In the genomic region with DNA sequence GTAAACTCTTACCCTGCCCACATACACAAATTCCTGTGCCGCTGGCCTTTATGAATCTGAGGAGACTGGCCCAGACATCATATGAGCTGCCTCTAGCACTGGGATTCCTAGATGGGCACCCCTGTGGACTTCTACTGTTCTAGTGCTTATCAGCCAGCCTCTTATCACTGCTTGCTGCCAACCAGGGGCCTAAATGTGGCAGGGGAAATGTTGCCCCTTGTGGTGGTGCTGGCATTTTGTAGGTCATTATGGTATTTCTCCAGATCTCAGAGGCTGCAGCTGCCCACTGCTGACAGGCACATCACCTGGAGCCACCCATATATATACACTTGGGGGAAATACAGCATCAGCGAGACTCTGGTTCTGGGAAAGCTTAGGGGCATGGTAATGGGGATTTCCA, we compare ENCODE assay signal across 10 cellular contexts. TPM values are rescaled to one million over a fixed set of nuclear protein-coding genes. Genes with fewer than 3 reads are reported as not detected.
DNase-seq lines count a peak whose midpoint lies in the region; ATAC-seq and TF ChIP-seq lines count a peak whose summit lies in the region.
"Had no signal": no experiment of that assay in that cellular context is flagged by ENCODE, and none has a peak within 500 bp of the region (broad histone marks: within the 10 kb centered on the region; RNA-seq: fewer than 3 reads in every experiment).

No MANE protein-coding gene starts in this region.

- H3K4me1 ChIP-seq in Panc1 (ENCODE audit: control insufficient read depth, insufficient read depth, low read length) = peaks cover 6% of the 10 kb centered on the region; the same call in 1 of the 2 replicates

- peak; percentile 49 for TF ChIP-seq CTCF in GM12874 (IDR thresholded peaks at IDR 0.05; ENCODE audit: insufficient read depth, low read depth, low read length)
- peak; percentile 68 for TF ChIP-seq CTCF in Panc1 (IDR thresholded peaks at IDR 0.05)
- TF ChIP-seq CTCF in CD4-positive, alpha-beta T cell (IDR thresholded peaks at IDR 0.05) = no peak

- peaks cover 9% of the 10 kb centered on the region for H3K36me3 Mint-ChIP-seq in stimulated activated memory B cell treated with anti-CD40 and anti-IgM and Interleukin-4, amounts not matched to agents 10 μg/mL and 1 μg/mL and 100 μg/mL, for 72 hours
- H3K36me3 Mint-ChIP-seq in CD4-positive, alpha-beta T cell (ENCODE audit: low read depth) = peaks cover 19% of the 10 kb centered on the region

- no peaks in the 10 kb centered on the region for H3K9me3 Mint-ChIP-seq in stimulated activated memory B cell treated with anti-CD40 and anti-IgM and Interleukin-4, amounts not matched to agents 10 μg/mL and 1 μg/mL and 100 μg/mL, for 72 hours
- no peaks in the 10 kb centered on the region for H3K9me3 Mint-ChIP-seq in CD4-positive, alpha-beta T cell

- H3K27ac ChIP-seq in Panc1 (ENCODE audit: low read length) = no peak overlapping the region
- H3K27ac ChIP-seq in CD4-positive, alpha-beta T cell (ENCODE audit: low read depth, low read length) = no peak overlapping the region
- H3K27ac ChIP-seq: upper lobe of left lung had no signal

- no peaks in the 10 kb centered on the region for H3K9me3 ChIP-seq in Panc1 (ENCODE audit: control insufficient read depth, insufficient read depth, low read depth, low read length)
- H3K9me3 ChIP-seq in CD4-positive, alpha-beta T cell (ENCODE audit: control insufficient read depth, low read length) = no peaks in the 10 kb centered on the region
- H3K9me3 ChIP-seq: upper lobe of left lung had no signal

- H3K36me3 ChIP-seq in Panc1 (ENCODE audit: control insufficient read depth, insufficient read depth, low read length) = no peaks in the 10 kb centered on the region

- CTCF ChIA-PET in Panc1 (lab: Charles Lee) = no interaction called here
- CTCF ChIA-PET in CD4-positive, alpha-beta T cell (lab: Charles Lee) = interaction anchor here (1.4 kb wide), 1 partner anchor 99 kb away, joined by 4 read pairs; no protein-coding TSS in a partner anchor

- in situ Hi-C loops in ACHN (cut with HindIII; ENCODE audit: low pct_ligation_motif_present, low pct_unique_long_range_greater_than_20kb, low sequenced_read_pairs) (no loop called here), Panc1 (cut with HindIII; ENCODE audit: low pct_unique_long_range_greater_than_20kb, low sequenced_read_pairs) (no loop called here)

- no peak overlapping the region for H3K27ac Mint-ChIP-seq in stimulated activated memory B cell treated with anti-CD40 and anti-IgM and Interleukin-4, amounts not matched to agents 10 μg/mL and 1 μg/mL and 100 μg/mL, for 72 hours
- no peak overlapping the region for H3K27ac Mint-ChIP-seq in CD4-positive, alpha-beta T cell

- ATAC-seq in Panc1 = peak; percentile 79
- peak; percentile 55 for ATAC-seq in left ventricle myocardium superior
- ATAC-seq in stimulated activated memory B cell treated with anti-CD40 and anti-IgM and Interleukin-4, amounts not matched to agents 10 μg/mL and 1 μg/mL and 100 μg/mL, for 72 hours = no peak
- ATAC-seq in GM21825 (IDR thresholded peaks at IDR 0.05; ENCODE audit: unreplicated experiment) = no peak
- ATAC-seq in CD4-positive, alpha-beta T cell (ENCODE audit: poor library complexity) = no peak

- intact Hi-C loops in Panc1 (cut with micrococcal nuclease; ENCODE audit: unreplicated experiment) = no loop called here
- intact Hi-C loops in left ventricle myocardium superior (cut with micrococcal nuclease) = loop anchor here (10.0 kb wide), 1 partner anchor 107 kb away; the partner anchor contains the start of gene CFAP43
- intact Hi-C loops in CD4-positive, alpha-beta T cell (cut with DNase I, micrococcal nuclease) = loop anchor here in 1 of 2 experiments (10.0 kb wide), 1 partner anchor 933 kb away; the partner anchor contains the start of gene NT5C2

- no peaks in the 10 kb centered on the region for H3K27me3 ChIP-seq in Panc1 (ENCODE audit: control insufficient read depth, insufficient read depth, low read length)
- H3K27me3 ChIP-seq in CD4-positive, alpha-beta T cell (ENCODE audit: control insufficient read depth, insufficient read depth, low read length) = no peaks in the 10 kb centered on the region
- H3K27me3 ChIP-seq: upper lobe of left lung had no signal

- POLR2A ChIA-PET in Panc1 (lab: Charles Lee) = interaction anchor here (0.6 to 0.9 kb wide), 2 partner anchors 105 to 279 kb away, joined by 3 to 4 read pairs; partner anchors contain the start of gene CFAP43
- POLR2A ChIA-PET in CD4-positive, alpha-beta T cell (lab: Charles Lee) = no interaction called here

- BruUV-seq in Panc1 (replicated peaks; lab: Mats Ljungman, UMichigan) = no TSS peak

- peaks cover 11% of the 10 kb centered on the region for H3K4me1 Mint-ChIP-seq in stimulated activated memory B cell treated with anti-CD40 and anti-IgM and Interleukin-4, amounts not matched to agents 10 μg/mL and 1 μg/mL and 100 μg/mL, for 72 hours
- peaks cover 18% of the 10 kb centered on the region for H3K4me1 Mint-ChIP-seq in CD4-positive, alpha-beta T cell (ENCODE audit: low read depth)

- peak; percentile 54 for DNase-seq in ACHN
- DNase-seq in Panc1 (ENCODE audit: low read depth, low spot score) = no peak
- DNase-seq in left ventricle myocardium superior = no peak
- DNase-seq in ureter (ENCODE audit: low spot score) = no peak
- DNase-seq in CD4-positive, alpha-beta T cell = no peak
- DNase-seq: upper lobe of left lung had no signal

- H3K4me3 Mint-ChIP-seq in stimulated activated memory B cell treated with anti-CD40 and anti-IgM and Interleukin-4, amounts not matched to agents 10 μg/mL and 1 μg/mL and 100 μg/mL, for 72 hours = no peak overlapping the region
- H3K4me3 Mint-ChIP-seq in CD4-positive, alpha-beta T cell = no peak overlapping the region

- H3K4me3 ChIP-seq in Panc1 (ENCODE audit: low read depth in 2 of 2, low read length in 2 of 2) = no peak overlapping the region
- H3K4me3 ChIP-seq: lung, upper lobe of left lung had no signal

- peaks cover 3% of the 10 kb centered on the region for H3K27me3 Mint-ChIP-seq in stimulated activated memory B cell treated with anti-CD40 and anti-IgM and Interleukin-4, amounts not matched to agents 10 μg/mL and 1 μg/mL and 100 μg/mL, for 72 hours
- H3K27me3 Mint-ChIP-seq in CD4-positive, alpha-beta T cell = no peaks in the 10 kb centered on the region

RNA-seq across cellular contexts. Expression of gene SFR1, which starts 5.4 kb away (rescaled TPM):
- total RNA-seq in Panc1 (2021; ENCODE audit: unreplicated experiment) (8.4 TPM), left ventricle myocardium superior (5.2 TPM), ureter (8.4 TPM)
- polyA plus RNA-seq in Panc1 (2012; ENCODE audit: insufficient read length) = 3.4 TPM
- 1 to 10 TPM; 7.2 to 7.7 TPM for total RNA-seq in CD4-positive, alpha-beta T cell

RNA-seq across cellular contexts. Expression of gene COL17A1, which starts 41.7 kb away (rescaled TPM):
- total RNA-seq in Panc1 (2021; ENCODE audit: unreplicated experiment) (0.26 TPM), left ventricle myocardium superior (0.32 TPM), ureter (18.5 TPM)
- polyA plus RNA-seq in Panc1 (2012; ENCODE audit: insufficient read length) = 0.21 TPM
- not detected for total RNA-seq in CD4-positive, alpha-beta T cell

Comparison
In these comparisons a context has a peak if more than half of its experiments do, and no peak if none do; other contexts are left out.
1. ATAC-seq: peak in Panc1 (single experiment) and left ventricle myocardium superior (single experiment); none in stimulated activated memory B cell treated with anti-CD40 and anti-IgM and Interleukin-4, amounts not matched to agents 10 μg/mL and 1 μg/mL and 100 μg/mL, for 72 hours (single experiment), GM21825 (single experiment) and CD4-positive, alpha-beta T cell (single experiment).
2. RNA of gene COL17A1, which starts 41.7 kb away (total RNA-seq): 18.5 TPM in ureter (single experiment); 0.32 TPM in left ventricle myocardium superior (single experiment), 0.26 TPM in Panc1 (single experiment) and not detected in CD4-positive, alpha-beta T cell; every median in the first group is over 10 times any median in the second.